Comparison of ENCODE assay signal across 11 cellular contexts in genomic region chr17:50946891-50947843, GRCh38.
DNase-seq lines count a peak whose midpoint lies in the region; ATAC-seq and TF ChIP-seq lines count a peak whose summit lies in the region.
"Had no signal": no experiment of that assay in that cellular context is flagged by ENCODE, and none has a peak within 500 bp of the region (broad histone marks: within the 10 kb centered on the region; RNA-seq: fewer than 3 reads in every experiment).

No MANE protein-coding gene starts in this region.

- no peaks in the 10 kb centered on the region for H3K36me3 Mint-ChIP-seq in activated CD8-positive, alpha-beta memory T cell treated with anti-CD3 and anti-CD28 coated beads, Interleukin-2, amount 10 ng/mL, durations not matched to agents 7 days and 5 days

- ATAC-seq in activated CD8-positive, alpha-beta memory T cell treated with anti-CD3 and anti-CD28 coated beads, Interleukin-2, amount 10 ng/mL, durations not matched to agents 7 days and 5 days = no peak
- ATAC-seq in right lobe of liver (peak in 3 of 4 donors; percentile 4 to 11 (median 5)), GM21367 (IDR thresholded peaks at IDR 0.05; ENCODE audit: unreplicated experiment) (no peak), GM21717 (IDR thresholded peaks at IDR 0.05; ENCODE audit: unreplicated experiment) (no peak), GM21723 (IDR thresholded peaks at IDR 0.05; ENCODE audit: unreplicated experiment) (no peak)

- H3K4me3 ChIP-seq in adrenal gland = no peak overlapping the region
- no peak overlapping the region for H3K4me3 ChIP-seq in right lobe of liver

- H3K36me3 ChIP-seq in adrenal gland (replicated peaks in 1 of 2) (no peaks in the 10 kb centered on the region), right lobe of liver (no peaks in the 10 kb centered on the region)

- H3K27me3 Mint-ChIP-seq in activated CD8-positive, alpha-beta memory T cell treated with anti-CD3 and anti-CD28 coated beads, Interleukin-2, amount 10 ng/mL, durations not matched to agents 7 days and 5 days = peaks cover 4% of the 10 kb centered on the region

- CTCF ChIA-PET in activated CD8-positive, alpha-beta memory T cell treated with anti-CD3 and anti-CD28 coated beads, Interleukin-2, amount 10 ng/mL, durations not matched to agents 7 days and 5 days (lab: Charles Lee) = interaction anchor here (1.2 to 15.2 kb wide), 5 partner anchors 10 to 164 kb away, joined by 3 to 319 read pairs (median 6); partner anchors contain the start of gene TOB1

- H3K27ac Mint-ChIP-seq in activated CD8-positive, alpha-beta memory T cell treated with anti-CD3 and anti-CD28 coated beads, Interleukin-2, amount 10 ng/mL, durations not matched to agents 7 days and 5 days = no peak overlapping the region

- intact Hi-C loops in adrenal gland (cut with DNase I) = no loop called here
- intact Hi-C loops in right lobe of liver (cut with DNase I) = loop anchor here (5.0 kb wide), 2 partner anchors 80 to 85 kb away; partner anchors contain the start of gene TOB1 (in 1 of the 2)

- TF ChIP-seq CTCF in adrenal gland (IDR thresholded peaks at IDR 0.05) (no peak), right lobe of liver (IDR thresholded peaks at IDR 0.05) (no peak)

- TF ChIP-seq POLR2A in adrenal gland (IDR thresholded peaks at IDR 0.05) = no peak
- no peak for TF ChIP-seq POLR2A in right lobe of liver (IDR thresholded peaks at IDR 0.05)

- H3K9me3 Mint-ChIP-seq in activated CD8-positive, alpha-beta memory T cell treated with anti-CD3 and anti-CD28 coated beads, Interleukin-2, amount 10 ng/mL, durations not matched to agents 7 days and 5 days (ENCODE audit: low read depth) = no peaks in the 10 kb centered on the region

- WGBS in adrenal gland, 4 donors = 86 to 94% (median 88%) methylated on average over 18 to 20 of the region's 20 CpGs
- 96% methylated on average over 7 of the region's 20 CpGs for WGBS in right lobe of liver (ENCODE audit: insufficient coverage, low coverage, low lambda C conversion rate, missing lambda C conversion rate)

- peak overlapping the region; percentile 90 to 99 (median 97) for H3K27ac ChIP-seq in adrenal gland
- peak overlapping the region in 2 of 3 donors; percentile 86 to 99 for H3K27ac ChIP-seq in right lobe of liver
- peak overlapping the region; percentile 32 for H3K27ac ChIP-seq in substantia nigra (ENCODE audit: low read depth, low read length, poor library complexity, severe bottlenecking)

- H3K4me1 ChIP-seq in adrenal gland (replicated peaks in 1 of 2) = peaks cover 46 to 64% of the 10 kb centered on the region in 2 donors
- H3K4me1 ChIP-seq in right lobe of liver = peaks cover 0 to 65% (median 37%) of the 10 kb centered on the region in 4 donors

- DNase-seq in activated CD8-positive, alpha-beta memory T cell treated with anti-CD3 and anti-CD28 coated beads for 24 hours = peak; percentile 52
- DNase-seq in activated CD8-positive, alpha-beta memory T cell treated with anti-CD3 and anti-CD28 coated beads, Interleukin-2, amount 10 ng/mL, durations not matched to agents 7 days and 5 days = no peak
- DNase-seq in adrenal gland = peak in 5 of 7 donors; percentile 13 to 59 (median 38)
- peak; percentile 63 to 90 (median 85) for DNase-seq in right lobe of liver
- no peak for DNase-seq in substantia nigra (lab: John Stamatoyannopoulos, UW)
- DNase-seq: ACHN; activated CD4-positive, alpha-beta T cell treated with anti-CD3 and anti-CD28 coated beads for 4 hours; NCI-H2227 treated with DMSO at 0.1 percent for 48 hours had no signal

- no peaks in the 10 kb centered on the region for H3K9me3 ChIP-seq in adrenal gland (replicated peaks in 1 of 3)
- no peaks in the 10 kb centered on the region for H3K9me3 ChIP-seq in right lobe of liver

- peaks cover 26% of the 10 kb centered on the region for H3K4me1 Mint-ChIP-seq in activated CD8-positive, alpha-beta memory T cell treated with anti-CD3 and anti-CD28 coated beads, Interleukin-2, amount 10 ng/mL, durations not matched to agents 7 days and 5 days

- H3K4me3 Mint-ChIP-seq in activated CD8-positive, alpha-beta memory T cell treated with anti-CD3 and anti-CD28 coated beads, Interleukin-2, amount 10 ng/mL, durations not matched to agents 7 days and 5 days = no peak overlapping the region

- H3K27me3 ChIP-seq in adrenal gland (no peaks in the 10 kb centered on the region), right lobe of liver (no peaks in the 10 kb centered on the region)

Comparison
In these comparisons a context has a peak if more than half of its experiments do, and no peak if none do; other contexts are left out.
1. DNase-seq: peak in activated CD8-positive, alpha-beta memory T cell treated with anti-CD3 and anti-CD28 coated beads for 24 hours (single experiment), adrenal gland (5 of 7) and right lobe of liver (3 of 3); none in activated CD8-positive, alpha-beta memory T cell treated with anti-CD3 and anti-CD28 coated beads, Interleukin-2, amount 10 ng/mL, durations not matched to agents 7 days and 5 days (single experiment) and substantia nigra (0 of 49).
2. ATAC-seq: peak in right lobe of liver (3 of 4); none in activated CD8-positive, alpha-beta memory T cell treated with anti-CD3 and anti-CD28 coated beads, Interleukin-2, amount 10 ng/mL, durations not matched to agents 7 days and 5 days (single experiment), GM21367 (single experiment), GM21717 (single experiment) and GM21723 (single experiment).
3. H3K27ac ChIP-seq: peak in every context shown above with its lines; median percentile 97 in adrenal gland; 92 in right lobe of liver; 32 in substantia nigra.
4. intact Hi-C loops: an anchor here in right lobe of liver (5.0 kb wide); none called in adrenal gland.